In the genomic region with DNA sequence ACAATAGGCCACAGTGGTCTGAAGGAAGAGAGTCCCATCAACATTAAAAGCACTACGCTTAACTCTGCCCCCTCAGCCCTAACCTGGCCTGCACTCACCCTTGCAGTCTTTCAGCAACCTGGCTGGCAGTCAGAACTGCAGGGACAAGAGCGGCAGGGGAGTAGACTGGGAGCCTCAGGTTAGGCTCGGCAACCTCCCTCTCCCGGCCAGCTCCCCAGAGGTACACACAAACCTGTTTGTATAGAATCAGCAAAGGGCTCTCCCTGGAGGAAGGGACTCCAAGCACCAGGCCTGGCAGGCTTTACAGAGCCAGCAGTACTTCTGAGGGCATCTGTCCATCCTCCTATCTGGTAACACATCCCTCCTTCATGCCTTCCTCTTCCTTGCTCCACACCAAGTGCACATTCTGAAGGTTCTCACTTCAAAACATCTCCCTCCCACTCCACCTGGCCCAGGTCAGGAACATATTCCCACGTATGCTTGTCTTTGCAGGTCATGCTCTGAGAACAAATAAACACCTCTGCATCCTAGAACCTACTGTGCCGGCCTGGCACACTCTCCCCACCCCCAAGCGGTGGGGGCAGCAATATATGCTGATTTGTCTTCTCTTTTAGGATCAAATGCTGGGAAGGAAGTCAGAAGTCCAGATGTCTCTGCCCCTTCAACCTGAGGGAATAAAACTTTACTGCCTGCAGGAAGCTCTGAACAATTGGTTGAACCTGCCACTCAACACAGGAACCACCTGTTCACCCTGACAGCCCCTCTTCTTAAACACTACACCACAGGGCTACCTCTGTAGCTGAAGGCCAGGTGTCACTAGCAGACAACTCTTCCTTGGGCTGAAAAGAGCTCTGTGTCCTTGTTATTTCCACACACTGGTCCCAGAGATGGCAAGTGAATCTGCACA, we compare ENCODE assay signal across 2 cellular contexts.
A peak's percentile ranks its signal among the peaks of the same experiment; 100 is the strongest.
TF ChIP-seq lines count a peak whose summit lies in the region.

No MANE protein-coding gene starts in this region.

TF ChIP-seq in liver, 16 proteins besides CTCF, POLR2A, EP300 and RAD21:
- no peak for TF ChIP-seq ATF3 (IDR thresholded peaks at IDR 0.05)
- TF ChIP-seq RXRA (IDR thresholded peaks at IDR 0.05): no peak
- TF ChIP-seq NR2F2 (IDR thresholded peaks at IDR 0.05): peak; percentile 64
- TF ChIP-seq SP1 (IDR thresholded peaks at IDR 0.05): no peak

TF ChIP-seq in HepG2, 621 proteins besides CTCF, POLR2A, EP300 and RAD21:
- no peak for TF ChIP-seq YEATS4 (CRISPR knock-in tag; IDR thresholded peaks at IDR 0.05; ENCODE audit: borderline replicate concordance)
- no peak for TF ChIP-seq ZC3H4 (CRISPR knock-in tag; IDR thresholded peaks at IDR 0.05; ENCODE audit: borderline replicate concordance)
- no peak for TF ChIP-seq ZNF225 (CRISPR knock-in tag; IDR thresholded peaks at IDR 0.05)
- no peak for TF ChIP-seq KLF11 (CRISPR knock-in tag; IDR thresholded peaks at IDR 0.05)
- no peak for TF ChIP-seq SNAI1 (CRISPR knock-in tag; IDR thresholded peaks at IDR 0.05; ENCODE audit: borderline replicate concordance)
- no peak for TF ChIP-seq ZNF33B (CRISPR knock-in tag; IDR thresholded peaks at IDR 0.05)
- no peak for TF ChIP-seq ISX (CRISPR knock-in tag; conservative IDR thresholded peaks at IDR 0.05)
- no peak for TF ChIP-seq RNF219 (CRISPR knock-in tag; IDR thresholded peaks at IDR 0.05)
- TF ChIP-seq ZNF329 (CRISPR knock-in tag; IDR thresholded peaks at IDR 0.05; ENCODE audit: low read depth): no peak
TF ChIP-seq in HepG2: peak in this region for 0.
